3 cellular contexts compared by ENCODE assay signal in genomic region chr3:192744604-192745003, GRCh38. TPM values are rescaled to one million over a fixed set of nuclear protein-coding genes. Genes with fewer than 3 reads are reported as not detected.
"Had no signal": no experiment of that assay in that cellular context is flagged by ENCODE, and none has a peak within 500 bp of the region (broad histone marks: within the 10 kb centered on the region; RNA-seq: fewer than 3 reads in every experiment).

No MANE protein-coding gene starts in this region.

RNA-seq across cellular contexts. Expression of gene FGF12, which starts 17.3 kb away (rescaled TPM):
- total RNA-seq: naive thymus-derived CD8-positive, alpha-beta T cell; natural killer cell treated with Interleukin-12 subunit alpha and Interleukin-12 subunit beta and Interleukin-15 and Interleukin-18, amount 100 ng/mL, for 72 hours; osteoblast had no signal
- polyA plus RNA-seq: naive thymus-derived CD8-positive, alpha-beta T cell had no signal
